Comparison of ENCODE assay signal across 17 cellular contexts in the genomic region with DNA sequence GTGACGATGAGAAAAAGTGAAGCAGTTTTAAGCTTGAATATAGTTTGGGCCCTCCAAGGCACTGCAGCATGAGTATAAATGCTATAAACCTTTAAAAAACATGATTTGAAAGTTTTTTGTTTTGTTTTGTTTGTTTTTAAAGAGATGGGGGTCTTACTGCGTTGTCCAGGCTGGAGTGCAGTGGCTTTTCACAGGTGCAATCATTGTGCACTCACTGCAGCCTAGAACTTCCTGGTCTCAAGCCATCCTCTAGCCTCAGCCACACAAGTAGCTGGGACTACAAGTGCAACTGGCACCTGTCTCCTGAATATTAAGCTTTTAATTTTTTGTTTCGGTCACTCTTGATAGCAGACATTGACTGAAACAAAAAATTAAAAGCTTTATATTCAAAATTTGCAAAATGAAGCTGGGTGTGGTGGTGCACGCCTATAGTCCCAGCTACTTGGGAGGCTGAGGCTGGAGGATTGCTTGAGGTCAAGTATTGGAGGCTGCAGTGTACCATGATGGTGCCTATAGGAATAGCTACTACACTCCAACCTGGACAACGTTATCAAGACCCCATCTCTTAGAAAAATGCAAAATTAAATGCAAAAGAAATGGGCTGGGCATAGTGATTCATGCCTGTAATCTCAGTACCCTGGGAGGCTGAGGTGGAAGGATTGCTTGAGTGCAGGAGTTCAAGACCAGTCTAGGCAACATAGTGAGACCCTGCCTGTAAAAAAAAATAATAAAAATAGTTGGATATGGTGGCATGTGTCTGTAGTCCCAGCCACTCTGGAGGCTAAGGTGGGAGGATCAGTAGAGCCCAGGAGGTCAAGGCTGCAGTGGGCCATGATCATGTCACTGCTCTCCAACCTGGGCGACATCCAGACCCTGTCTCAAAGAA. TPM values are rescaled to one million over a fixed set of nuclear protein-coding genes. Genes with fewer than 3 reads are reported as not detected.
DNase-seq lines count a peak whose midpoint lies in the region; ATAC-seq, FAIRE-seq and TF ChIP-seq lines count a peak whose summit lies in the region.
"Had no signal": no experiment of that assay in that cellular context is flagged by ENCODE, and none has a peak within 500 bp of the region (broad histone marks: within the 10 kb centered on the region; RNA-seq: fewer than 3 reads in every experiment).

No MANE protein-coding gene starts in this region.

- no peak overlapping the region for H2AFZ ChIP-seq in PC-9
- no peak overlapping the region for H2AFZ ChIP-seq in neural progenitor cell (replicated peaks)

- H3K27me3 Mint-ChIP-seq in WTC11 (ENCODE audit: low read depth) = no peaks in the 10 kb centered on the region
- H3K27me3 Mint-ChIP-seq in neural progenitor cell (ENCODE audit: insufficient read depth, low read depth) = peaks cover under 1% of the 10 kb centered on the region
- H3K27me3 Mint-ChIP-seq: CD4-positive, alpha-beta memory T cell had no signal

- H3K9me3 ChIP-seq in PC-9 (ENCODE audit: insufficient read depth, low read depth) (no peaks in the 10 kb centered on the region), neural progenitor cell (ENCODE audit: low read depth) (no peaks in the 10 kb centered on the region)
- H3K9me3 ChIP-seq: HAP-1 had no signal

- FAIRE-seq in H54 (lab: Jason Lieb, UNC) = no peak
- FAIRE-seq: GM12892 had no signal

- H3F3A ChIP-seq in PC-9 (ENCODE audit: insufficient read depth, low read depth) (peaks cover 6% of the 10 kb centered on the region; the same call in 1 of the 2 replicates), neural progenitor cell (ENCODE audit: low read depth) (peaks cover 98% of the 10 kb centered on the region)

- H3K36me3 ChIP-seq in PC-9 (ENCODE audit: low read depth) (peaks cover 10% of the 10 kb centered on the region; the same call in 1 of the 2 replicates), neural progenitor cell (peaks cover 21% of the 10 kb centered on the region)

- no peak overlapping the region for H3K4me3 ChIP-seq in PC-9
- no peak overlapping the region for H3K4me3 ChIP-seq in neural progenitor cell
- H3K4me3 ChIP-seq: HAP-1 had no signal

- intact Hi-C loops in PC-9 (cut with micrococcal nuclease; ENCODE audit: unreplicated experiment) = no loop called here

- H3K4me3 Mint-ChIP-seq in WTC11 (no peak overlapping the region), neural progenitor cell (no peak overlapping the region)
- H3K4me3 Mint-ChIP-seq: CD4-positive, alpha-beta memory T cell; HFFc6 had no signal

- ATAC-seq in WTC11 = no peak

- POLR2A ChIA-PET in PC-9 (lab: Charles Lee; ENCODE audit: unreplicated experiment) (no interaction called here), WTC11 (lab: Charles Lee) (no interaction called here)

- TF ChIP-seq CTCF in PC-9 (conservative IDR thresholded peaks at IDR 0.05) = no peak
- TF ChIP-seq CTCF in WTC11 (IDR thresholded peaks at IDR 0.05) = no peak
- no peak for TF ChIP-seq CTCF in neural progenitor cell (IDR thresholded peaks at IDR 0.05)

- H4K20me1 ChIP-seq in PC-9 (ENCODE audit: insufficient read depth) = no peaks in the 10 kb centered on the region
- H4K20me1 ChIP-seq in neural progenitor cell (ENCODE audit: low read depth) = peaks cover 74% of the 10 kb centered on the region

- no peak overlapping the region for H3K27ac ChIP-seq in PC-9
- peak overlapping the region; percentile 90 for H3K27ac ChIP-seq in neural progenitor cell

- H3K9me2 ChIP-seq in PC-9 (ENCODE audit: insufficient read depth) = no peaks in the 10 kb centered on the region

- H3K27ac Mint-ChIP-seq in WTC11 = no peak overlapping the region
- H3K27ac Mint-ChIP-seq in neural progenitor cell = no peak overlapping the region
- H3K27ac Mint-ChIP-seq: CD4-positive, alpha-beta memory T cell; HFFc6 had no signal

- no peaks in the 10 kb centered on the region for H3K27me3 ChIP-seq in PC-9 (ENCODE audit: insufficient read depth, low read depth)
- no peaks in the 10 kb centered on the region for H3K27me3 ChIP-seq in neural progenitor cell

- DNase-seq in PC-9 (no peak), WTC11 (ENCODE audit: low spot score) (no peak), neural progenitor cell (ENCODE audit: low spot score) (no peak), Kasumi-1 (lab: John Stamatoyannopoulos, UW) (no peak), H54 (ENCODE audit: insufficient read length, low spot score) (no peak), epidermal melanocyte (ENCODE audit: insufficient read length, low spot score) (no peak)
- DNase-seq: C1 segment of cervical spinal cord; Calu3; CD4-positive, alpha-beta memory T cell; COR-L47; DMS53; DMS79 treated with DMSO at 0.1 percent for 48 hours; GF-D8; GOT3; HFFc6 had no signal

- TF ChIP-seq POLR2A in H54 (IDR thresholded peaks at IDR 0.05; ENCODE audit: low read depth, low read length) = no peak

- H3K9me3 Mint-ChIP-seq in WTC11 = no peaks in the 10 kb centered on the region
- H3K9me3 Mint-ChIP-seq in neural progenitor cell = no peaks in the 10 kb centered on the region
- H3K9me3 Mint-ChIP-seq: CD4-positive, alpha-beta memory T cell; HFFc6 had no signal

- BruUV-seq in PC-9 (replicated peaks; lab: Mats Ljungman, UMichigan) = TSS peak; percentile 16

- H3K9ac ChIP-seq in neural progenitor cell = no peak overlapping the region

- H3K36me3 Mint-ChIP-seq in WTC11 = peaks cover 39% of the 10 kb centered on the region
- peaks cover 10% of the 10 kb centered on the region for H3K36me3 Mint-ChIP-seq in neural progenitor cell

- H3K4me1 Mint-ChIP-seq in WTC11 = peaks cover 18% of the 10 kb centered on the region
- H3K4me1 Mint-ChIP-seq in neural progenitor cell = peaks cover 7% of the 10 kb centered on the region
- H3K4me1 Mint-ChIP-seq: CD4-positive, alpha-beta memory T cell had no signal

- H3K4me1 ChIP-seq in PC-9 (replicated peaks; ENCODE audit: insufficient read depth) (no peaks in the 10 kb centered on the region), neural progenitor cell (peaks cover 10% of the 10 kb centered on the region)

- CTCF ChIA-PET in PC-9 (lab: Charles Lee) = no interaction called here
- CTCF ChIA-PET in WTC11 (lab: Charles Lee) = interaction anchor here (1.1 kb wide), 1 partner anchor 286 kb away, joined by 3 read pairs; no protein-coding TSS in a partner anchor

- H3K79me2 ChIP-seq in PC-9 (ENCODE audit: low read depth) (no peaks in the 10 kb centered on the region), neural progenitor cell (ENCODE audit: low read depth) (peaks cover 52% of the 10 kb centered on the region)

- no peak overlapping the region for H3K4me2 ChIP-seq in PC-9
- no peak overlapping the region for H3K4me2 ChIP-seq in neural progenitor cell

TF ChIP-seq in WTC11, 78 proteins besides CTCF, POLR2A, EP300 and RAD21:
- peak; percentile 38; the same call in 1 of the 2 replicates for TF ChIP-seq ZNF121 (CRISPR knock-in tag; IDR thresholded peaks at IDR 0.05)
- no peak for TF ChIP-seq ZNF138 (CRISPR knock-in tag; conservative IDR thresholded peaks at IDR 0.05)
TF ChIP-seq in WTC11: peak in this region for 1.

RNA-seq across cellular contexts. Expression of a gene that starts 15.0 kb away (rescaled TPM):
- 5.6 and 6.8 TPM in 2 replicates for total RNA-seq in PC-9 (2021)
- total RNA-seq in WTC11 (2021) = 52.8 to 103 TPM (median 53.7 TPM) in 3 replicates
- 178 and 240 TPM in 2 replicates for total RNA-seq in neural progenitor cell (ENCODE audit: low replicate concordance)

RNA-seq across cellular contexts. Expression of a gene that starts 43.3 kb away (rescaled TPM):
- total RNA-seq in PC-9 (2021) = 21.8 and 24.8 TPM in 2 replicates
- total RNA-seq in WTC11 (2021) = 26.6 to 31.6 TPM (median 28.1 TPM) in 3 replicates
- 15.0 and 22.0 TPM in 2 replicates for total RNA-seq in neural progenitor cell (ENCODE audit: low replicate concordance)
